5 cellular contexts compared by ENCODE assay signal in genomic region chr1:1428967-1429366, GRCh38. TPM values are rescaled to one million over a fixed set of nuclear protein-coding genes. Genes with fewer than 3 reads are reported as not detected.
"Had no signal": no experiment of that assay in that cellular context is flagged by ENCODE, and none has a peak within 500 bp of the region (broad histone marks: within the 10 kb centered on the region; RNA-seq: fewer than 3 reads in every experiment).

No MANE protein-coding gene starts in this region.

RNA-seq across cellular contexts. Expression of gene VWA1, which starts 6.5 kb away (rescaled TPM):
- total RNA-seq: OCI-LY7 had no signal

RNA-seq across cellular contexts. Expression of gene ANKRD65, which starts 7.9 kb away (rescaled TPM):
- total RNA-seq: activated CD4-positive, alpha-beta memory T cell treated with anti-CD3 and anti-CD28 coated beads, Interleukin-2, amount 10 ng/mL, durations not matched to agents 7 days and 5 days; activated CD8-positive, alpha-beta memory T cell treated with anti-CD3 and anti-CD28 coated beads, Interleukin-2, amount 10 ng/mL, durations not matched to agents 7 days and 5 days; activated naive CD8-positive, alpha-beta T cell treated with anti-CD3 and anti-CD28 coated beads for 36 hours; IMR-90; OCI-LY7 had no signal

RNA-seq across cellular contexts. Expression of gene ATAD3C, which starts 20.5 kb away (rescaled TPM):
- total RNA-seq: IMR-90 had no signal
- polyA plus RNA-seq: IMR-90 had no signal
